Comparison of ENCODE assay signal across 36 cellular contexts in genomic region chr12:48007206-48007605, GRCh38. TPM values are rescaled to one million over a fixed set of nuclear protein-coding genes. Genes with fewer than 3 reads are reported as not detected.
"Had no signal": no experiment of that assay in that cellular context is flagged by ENCODE, and none has a peak within 500 bp of the region (broad histone marks: within the 10 kb centered on the region; RNA-seq: fewer than 3 reads in every experiment).

No MANE protein-coding gene starts in this region.

- FAIRE-seq: astrocyte, TTC549 had no signal

- H3K36me3 ChIP-seq: adrenal gland, brain microvascular endothelial cell, breast epithelium had no signal

- H3K4me3 ChIP-seq: adrenal gland, body of pancreas, breast epithelium had no signal

- H3K36me3 Mint-ChIP-seq: activated CD4-positive, alpha-beta memory T cell treated with anti-CD3 and anti-CD28 coated beads for 36 hours; activated naive CD8-positive, alpha-beta T cell treated with anti-CD3 and anti-CD28 coated beads for 36 hours had no signal

- H3K27ac Mint-ChIP-seq: activated B cell treated with CpG ODN at 0.5 μM for 24 hours; activated CD4-positive, alpha-beta memory T cell treated with anti-CD3 and anti-CD28 coated beads for 36 hours; activated CD4-positive, alpha-beta T cell treated with anti-CD3 and anti-CD28 coated beads, Interleukin-2, amount 10 ng/mL, durations not matched to agents 24 days and 14 days; activated CD8-positive, alpha-beta T cell treated with anti-CD3 and anti-CD28 coated beads for 36 hours; activated naive CD4-positive, alpha-beta T cell treated with anti-CD3 and anti-CD28 coated beads for 36 hours; activated naive CD4-positive, alpha-beta T cell treated with anti-CD3 and anti-CD28 coated beads, Interleukin-2, amount 50 U/mL, for 72 hours; activated naive CD8-positive, alpha-beta T cell treated with anti-CD3 and anti-CD28 coated beads for 36 hours; activated T-cell treated with anti-CD3 and anti-CD28 coated beads, Interleukin-2, amount 50 U/mL, for 72 hours; activated T-helper 1 cell treated with anti-CD3 and anti-CD28 coated beads, Interleukin-12 subunit alpha, Interleukin-12 subunit beta, Interleukin-2, Interleukin-4 antibody, amounts not matched to agents 30 ng/mL and 10 ng/mL and 1 ng/mL, durations not matched to agents 14 hours and 24 hours and 36 hours; activated T-helper 17 cell treated with anti-CD3 and anti-CD28 coated beads, Interleukin-2, amount 50 U/mL, for 72 hours; T-helper 1 cell treated with Interleukin-12 subunit alpha and Interleukin-12 subunit beta and Interleukin-4 antibody, amounts not matched to agents 30 μg/mL and 1 μg/mL, for 36 hours; T-helper 2 cell treated with Interferon-gamma antibody and Interleukin-4, amounts not matched to agents 5 μg/mL and 100 μg/mL, for 36 hours had no signal

- H3K9me3 ChIP-seq: adrenal gland, body of pancreas, breast epithelium had no signal

- DNase-seq: activated B cell treated with CpG ODN at 0.5 μM for 24 hours; activated CD4-positive, alpha-beta memory T cell treated with anti-CD3 and anti-CD28 coated beads for 36 hours; activated CD4-positive, alpha-beta T cell treated with anti-CD3 and anti-CD28 coated beads for 4 hours; activated CD4-positive, alpha-beta T cell treated with anti-CD3 and anti-CD28 coated beads, Interleukin-2, amount 10 ng/mL, durations not matched to agents 24 days and 14 days; activated CD4-positive, alpha-beta T cell treated with anti-CD3 and anti-CD28 coated beads, Interleukin-2, amount 50 U/mL, for 1 hour; activated CD4-positive, alpha-beta T cell treated with anti-CD3 and anti-CD28 coated beads, Interleukin-2, amount 50 U/mL, for 4 hours; activated CD8-positive, alpha-beta memory T cell treated with anti-CD3 and anti-CD28 coated beads, Interleukin-2, amount 50 U/mL, for 4 hours; activated CD8-positive, alpha-beta T cell treated with anti-CD3 and anti-CD28 coated beads for 36 hours; activated effector memory CD4-positive, alpha-beta T cell treated with anti-CD3 and anti-CD28 coated beads, Interleukin-2, amount 50 U/mL, for 16 hours; activated gamma-delta T cell treated with Interleukin-2 at 50 U/mL for 16 hours; activated naive CD4-positive, alpha-beta T cell; activated naive CD4-positive, alpha-beta T cell treated with anti-CD3 and anti-CD28 coated beads for 36 hours; activated naive CD4-positive, alpha-beta T cell treated with anti-CD3 and anti-CD28 coated beads, Interleukin-2, amount 50 U/mL, for 16 hours; activated naive CD8-positive, alpha-beta T cell treated with anti-CD3 and anti-CD28 coated beads for 36 hours; activated T-cell treated with anti-CD3 and anti-CD28 coated beads for 4 hours; activated T-cell treated with anti-CD3 and anti-CD28 coated beads, Interleukin-2, amount 50 U/mL, for 1 hour; activated T-cell treated with anti-CD3 and anti-CD28 coated beads, Interleukin-2, amount 50 U/mL, for 4 hours; activated T-cell treated with anti-CD3 and anti-CD28 coated beads, Interleukin-2, amount 50 U/mL, for 72 hours; adrenal gland; amniotic stem cell; aorta; body of pancreas; brain microvascular endothelial cell; central memory CD4-positive, alpha-beta T cell; T-helper 2 cell; T-helper 9 cell had no signal

- H3K27ac ChIP-seq: adrenal gland, body of pancreas, brain microvascular endothelial cell, breast epithelium, VCaP had no signal

- H3K9me3 Mint-ChIP-seq: activated B cell treated with CpG ODN at 0.5 μM for 24 hours; activated CD4-positive, alpha-beta memory T cell treated with anti-CD3 and anti-CD28 coated beads for 36 hours; activated CD4-positive, alpha-beta T cell treated with anti-CD3 and anti-CD28 coated beads, Interleukin-2, amount 10 ng/mL, durations not matched to agents 24 days and 14 days; activated CD8-positive, alpha-beta T cell treated with anti-CD3 and anti-CD28 coated beads for 36 hours; activated naive CD4-positive, alpha-beta T cell treated with anti-CD3 and anti-CD28 coated beads for 36 hours; activated naive CD4-positive, alpha-beta T cell treated with anti-CD3 and anti-CD28 coated beads, Interleukin-2, amount 50 U/mL, for 72 hours; activated naive CD8-positive, alpha-beta T cell treated with anti-CD3 and anti-CD28 coated beads for 36 hours; activated T-cell treated with anti-CD3 and anti-CD28 coated beads, Interleukin-2, amount 50 U/mL, for 4 hours; activated T-cell treated with anti-CD3 and anti-CD28 coated beads, Interleukin-2, amount 50 U/mL, for 72 hours; activated T-helper 1 cell treated with anti-CD3 and anti-CD28 coated beads, Interleukin-12 subunit alpha, Interleukin-12 subunit beta, Interleukin-2, Interleukin-4 antibody, amounts not matched to agents 30 ng/mL and 10 ng/mL and 1 ng/mL, durations not matched to agents 14 hours and 24 hours and 36 hours; activated T-helper 17 cell treated with anti-CD3 and anti-CD28 coated beads, Interleukin-2, amount 50 U/mL, for 72 hours; T-helper 1 cell treated with Interleukin-12 subunit alpha and Interleukin-12 subunit beta and Interleukin-4 antibody, amounts not matched to agents 30 μg/mL and 1 μg/mL, for 36 hours; T-helper 2 cell treated with Interferon-gamma antibody and Interleukin-4, amounts not matched to agents 5 μg/mL and 100 μg/mL, for 36 hours had no signal

- H3K4me3 Mint-ChIP-seq: activated B cell treated with CpG ODN at 0.5 μM for 24 hours; activated CD4-positive, alpha-beta memory T cell treated with anti-CD3 and anti-CD28 coated beads for 36 hours; activated CD4-positive, alpha-beta T cell treated with anti-CD3 and anti-CD28 coated beads, Interleukin-2, amount 10 ng/mL, durations not matched to agents 24 days and 14 days; activated CD8-positive, alpha-beta T cell treated with anti-CD3 and anti-CD28 coated beads for 36 hours; activated naive CD4-positive, alpha-beta T cell treated with anti-CD3 and anti-CD28 coated beads for 36 hours; activated naive CD8-positive, alpha-beta T cell treated with anti-CD3 and anti-CD28 coated beads for 36 hours; activated T-cell treated with anti-CD3 and anti-CD28 coated beads, Interleukin-2, amount 50 U/mL, for 4 hours; activated T-cell treated with anti-CD3 and anti-CD28 coated beads, Interleukin-2, amount 50 U/mL, for 72 hours; activated T-helper 1 cell treated with anti-CD3 and anti-CD28 coated beads, Interleukin-12 subunit alpha, Interleukin-12 subunit beta, Interleukin-2, Interleukin-4 antibody, amounts not matched to agents 30 ng/mL and 10 ng/mL and 1 ng/mL, durations not matched to agents 14 hours and 24 hours and 36 hours; activated T-helper 17 cell treated with anti-CD3 and anti-CD28 coated beads, Interleukin-2, amount 50 U/mL, for 72 hours; T-helper 1 cell treated with Interleukin-12 subunit alpha and Interleukin-12 subunit beta and Interleukin-4 antibody, amounts not matched to agents 30 μg/mL and 1 μg/mL, for 36 hours; T-helper 2 cell treated with Interferon-gamma antibody and Interleukin-4, amounts not matched to agents 5 μg/mL and 100 μg/mL, for 36 hours had no signal

- ATAC-seq: activated CD8-positive, alpha-beta T cell treated with anti-CD3 and anti-CD28 coated beads for 36 hours; activated naive CD4-positive, alpha-beta T cell treated with anti-CD3 and anti-CD28 coated beads, Interleukin-2, amount 50 U/mL, for 72 hours; activated T-cell treated with anti-CD3 and anti-CD28 coated beads, Interleukin-2, amount 50 U/mL, for 4 hours; activated T-cell treated with anti-CD3 and anti-CD28 coated beads, Interleukin-2, amount 50 U/mL, for 72 hours; activated T-helper 17 cell treated with anti-CD3 and anti-CD28 coated beads, Interleukin-2, amount 50 U/mL, for 72 hours; body of pancreas had no signal

RNA-seq across cellular contexts. Expression of gene COL2A1, which starts 2.9 kb away (rescaled TPM):
- total RNA-seq: activated B cell treated with CpG ODN at 0.5 μM for 24 hours; activated CD4-positive, alpha-beta memory T cell treated with anti-CD3 and anti-CD28 coated beads for 36 hours; activated CD8-positive, alpha-beta memory T cell treated with anti-CD3 and anti-CD28 coated beads for 36 hours; activated naive CD4-positive, alpha-beta T cell treated with anti-CD3 and anti-CD28 coated beads for 36 hours; activated naive CD4-positive, alpha-beta T cell treated with anti-CD3 and anti-CD28 coated beads, Interleukin-2, amount 50 U/mL, for 72 hours; activated T-helper 17 cell treated with anti-CD3 and anti-CD28 coated beads, Interleukin-2, amount 50 U/mL, for 72 hours; aorta; body of pancreas had no signal
- polyA plus RNA-seq: aorta had no signal
